ENCODE assay signal across 14 cellular contexts in genomic region chr22:35462558-35463230, GRCh38.
"Had no signal": no experiment of that assay in that cellular context is flagged by ENCODE, and none has a peak within 500 bp of the region (broad histone marks: within the 10 kb centered on the region; RNA-seq: fewer than 3 reads in every experiment).

No MANE protein-coding gene starts in this region.

- H3K27me3 ChIP-seq: neural progenitor cell, pancreas, upper lobe of right lung had no signal

- H3K9ac ChIP-seq: neural progenitor cell had no signal

- H3K4me3 ChIP-seq: lung, neural progenitor cell, pancreas, thoracic aorta, upper lobe of right lung had no signal

- DNase-seq: activated CD4-positive, alpha-beta T cell treated with anti-CD3 and anti-CD28 coated beads, Interleukin-2, amount 50 U/mL, for 4 hours; activated CD4-positive, CD25-positive, alpha-beta regulatory T cell treated with anti-CD3 and anti-CD28 coated beads, Interleukin-2, amount 50 U/mL, for 72 hours; activated naive CD4-positive, alpha-beta T cell treated with Interleukin-2 at 50 U/mL for 16 hours; head of caudate nucleus; midbrain; stimulated activated CD4-positive, alpha-beta T cell treated with anti-CD3 and anti-CD28 coated beads, Interleukin-1b, Interleukin-23, amount 100 ng/mL, for 48 hours; upper lobe of right lung had no signal

- H3K36me3 ChIP-seq: neural progenitor cell, pancreas, thoracic aorta, upper lobe of right lung had no signal

- H3K27ac ChIP-seq: epithelial cell of prostate, neural progenitor cell, pancreas, thoracic aorta, upper lobe of right lung had no signal

- H3K4me2 ChIP-seq: neural progenitor cell had no signal

- H3K4me1 ChIP-seq: pancreas had no signal

- ATAC-seq: activated T-helper 17 cell treated with anti-CD3 and anti-CD28 coated beads, Interleukin-2, amount 50 U/mL, for 72 hours; pancreas; sciatic nerve; upper lobe of right lung had no signal

- H3K9me3 ChIP-seq: pancreas, thoracic aorta, upper lobe of right lung had no signal

- H2AFZ ChIP-seq: neural progenitor cell had no signal
